ENCODE assay signal across 1 cellular context in genomic region chr2:46026431-46026830, GRCh38.
TF ChIP-seq lines count a peak whose summit lies in the region.

No MANE protein-coding gene starts in this region.

TF ChIP-seq in A549, 52 proteins besides CTCF, POLR2A, EP300 and RAD21 (continued from another document):
- TF ChIP-seq REST (IDR thresholded peaks at IDR 0.05) (no peak), MAFK (IDR thresholded peaks at IDR 0.05; ENCODE audit: partially characterized antibody) (peak; percentile 77)
